Comparison of ENCODE assay signal across 1 cellular context in genomic region chr15:89971592-89971997, GRCh38.
TF ChIP-seq lines count a peak whose summit lies in the region.

No MANE protein-coding gene starts in this region.

TF ChIP-seq in WTC11, 78 proteins besides CTCF, POLR2A, EP300 and RAD21 (continued from another document):
- TF ChIP-seq AFF4 (CRISPR knock-in tag; IDR thresholded peaks at IDR 0.05; ENCODE audit: borderline replicate concordance), result no peak
- no peak for TF ChIP-seq FOXP1 (CRISPR knock-in tag; IDR thresholded peaks at IDR 0.05; ENCODE audit: borderline replicate concordance)
- TF ChIP-seq ZNF317 (CRISPR knock-in tag; IDR thresholded peaks at IDR 0.05; ENCODE audit: borderline replicate concordance, low read depth), result no peak
- no peak for TF ChIP-seq ZNF532 (CRISPR knock-in tag; IDR thresholded peaks at IDR 0.05; ENCODE audit: borderline replicate concordance)
- no peak for TF ChIP-seq ELF4 (CRISPR knock-in tag; IDR thresholded peaks at IDR 0.05; ENCODE audit: low read depth)
